Comparison of ENCODE assay signal across 12 cellular contexts in genomic region chr2:11710210-11710609, GRCh38. TPM values are rescaled to one million over a fixed set of nuclear protein-coding genes. Genes with fewer than 3 reads are reported as not detected.
DNase-seq lines count a peak whose midpoint lies in the region; ATAC-seq lines count a peak whose summit lies in the region.
"Had no signal": no experiment of that assay in that cellular context is flagged by ENCODE, and none has a peak within 500 bp of the region (broad histone marks: within the 10 kb centered on the region; RNA-seq: fewer than 3 reads in every experiment).

No MANE protein-coding gene starts in this region.

- H2AFZ ChIP-seq in ACC112 (ENCODE audit: low read length, unreplicated experiment) = no peak overlapping the region

- no peaks in the 10 kb centered on the region for H3K79me2 ChIP-seq in ACC112 (ENCODE audit: control insufficient read depth, insufficient read depth, low read length, unreplicated experiment)

- peak; percentile 32 for DNase-seq in NCI-H446 treated with DMSO at 0.1 percent for 48 hours (lab: John Stamatoyannopoulos, UW)
- peak; percentile 72 for DNase-seq in mucosa of gallbladder (ENCODE audit: low spot score)
- no peak for DNase-seq in GOT3 (lab: John Stamatoyannopoulos, UW)
- DNase-seq in stimulated activated effector memory CD8-positive, alpha-beta T cell treated with anti-CD3 and anti-CD28 coated beads, Interleukin-12 subunit alpha, Interleukin-12 subunit beta, amount 100 ng/mL, for 72 hours (ENCODE audit: low spot score in 2 of 2) = no peak
- DNase-seq in NCI-H2171 treated with DMSO at 0.1 percent for 48 hours (lab: John Stamatoyannopoulos, UW) = no peak
- DNase-seq: activated CD4-positive, alpha-beta memory T cell treated with anti-CD3 and anti-CD28 coated beads, Interleukin-2, amount 10 ng/mL, durations not matched to agents 7 days and 5 days; occipital lobe had no signal

- H3K4me1 ChIP-seq in ACC112 (ENCODE audit: control insufficient read depth, insufficient read depth, low read length, unreplicated experiment) = peaks cover 18% of the 10 kb centered on the region

- H3K27me3 ChIP-seq in ACC112 (ENCODE audit: insufficient read depth, low read length) = no peaks in the 10 kb centered on the region
- H3K27me3 ChIP-seq: cardiac muscle cell had no signal

- no peaks in the 10 kb centered on the region for H3K9me3 Mint-ChIP-seq in stimulated activated effector memory CD8-positive, alpha-beta T cell treated with anti-CD3 and anti-CD28 coated beads, Interleukin-12 subunit alpha, Interleukin-12 subunit beta, amount 100 ng/mL, for 72 hours

- no peaks in the 10 kb centered on the region for H3K4me1 Mint-ChIP-seq in stimulated activated effector memory CD8-positive, alpha-beta T cell treated with anti-CD3 and anti-CD28 coated beads, Interleukin-12 subunit alpha, Interleukin-12 subunit beta, amount 100 ng/mL, for 72 hours
- H3K4me1 Mint-ChIP-seq: activated CD4-positive, alpha-beta memory T cell treated with anti-CD3 and anti-CD28 coated beads, Interleukin-2, amount 10 ng/mL, durations not matched to agents 7 days and 5 days; B cell had no signal

- H3K36me3 ChIP-seq in ACC112 (ENCODE audit: insufficient read depth, low read length) = no peaks in the 10 kb centered on the region
- H3K36me3 ChIP-seq: cardiac muscle cell had no signal

- H3K4me3 Mint-ChIP-seq in stimulated activated effector memory CD8-positive, alpha-beta T cell treated with anti-CD3 and anti-CD28 coated beads, Interleukin-12 subunit alpha, Interleukin-12 subunit beta, amount 100 ng/mL, for 72 hours = no peak overlapping the region
- H3K4me3 Mint-ChIP-seq: activated CD4-positive, alpha-beta memory T cell treated with anti-CD3 and anti-CD28 coated beads, Interleukin-2, amount 10 ng/mL, durations not matched to agents 7 days and 5 days; B cell had no signal

- no peaks in the 10 kb centered on the region for H3K36me3 Mint-ChIP-seq in stimulated activated effector memory CD8-positive, alpha-beta T cell treated with anti-CD3 and anti-CD28 coated beads, Interleukin-12 subunit alpha, Interleukin-12 subunit beta, amount 100 ng/mL, for 72 hours

- H3K27ac Mint-ChIP-seq in stimulated activated effector memory CD8-positive, alpha-beta T cell treated with anti-CD3 and anti-CD28 coated beads, Interleukin-12 subunit alpha, Interleukin-12 subunit beta, amount 100 ng/mL, for 72 hours = no peak overlapping the region
- H3K27ac Mint-ChIP-seq: activated CD4-positive, alpha-beta memory T cell treated with anti-CD3 and anti-CD28 coated beads, Interleukin-2, amount 10 ng/mL, durations not matched to agents 7 days and 5 days; B cell had no signal

- H3K4me3 ChIP-seq in ACC112 (ENCODE audit: low read depth, low read length) = no peak overlapping the region
- H3K4me3 ChIP-seq: cardiac muscle cell had no signal

- no peak for ATAC-seq in stimulated activated effector memory CD8-positive, alpha-beta T cell treated with anti-CD3 and anti-CD28 coated beads, Interleukin-12 subunit alpha, Interleukin-12 subunit beta, amount 100 ng/mL, for 72 hours
- no peak for ATAC-seq in GM19023 (IDR thresholded peaks at IDR 0.05; ENCODE audit: unreplicated experiment)

- 0 out of 2 replicates have a peak overlapping the region, but pooled peaks have one; percentile 13 for H3K27ac ChIP-seq in ACC112 (ENCODE audit: low read depth, low read length)
- peak overlapping the region; percentile 52 for H3K27ac ChIP-seq in cingulate gyrus (ENCODE audit: low read depth, low read length)
- H3K27ac ChIP-seq: cardiac muscle cell had no signal

RNA-seq across cellular contexts. Expression of gene LPIN1, which starts 36.2 kb away (rescaled TPM):
- 51.1 TPM for total RNA-seq in mucosa of gallbladder

RNA-seq across cellular contexts. Expression of gene NTSR2, which starts 40.2 kb away (rescaled TPM):
- not detected for total RNA-seq in mucosa of gallbladder
- total RNA-seq: activated CD4-positive, alpha-beta memory T cell treated with anti-CD3 and anti-CD28 coated beads, Interleukin-2, amount 10 ng/mL, durations not matched to agents 7 days and 5 days; B cell; cardiac muscle cell had no signal

Comparison
In these comparisons a context has a peak if more than half of its experiments do, and no peak if none do; other contexts are left out.
1. DNase-seq: peak in NCI-H446 treated with DMSO at 0.1 percent for 48 hours (single experiment) and mucosa of gallbladder (single experiment); none in GOT3 (single experiment), stimulated activated effector memory CD8-positive, alpha-beta T cell treated with anti-CD3 and anti-CD28 coated beads, Interleukin-12 subunit alpha, Interleukin-12 subunit beta, amount 100 ng/mL, for 72 hours (0 of 2) and NCI-H2171 treated with DMSO at 0.1 percent for 48 hours (single experiment).